In the genomic region with DNA sequence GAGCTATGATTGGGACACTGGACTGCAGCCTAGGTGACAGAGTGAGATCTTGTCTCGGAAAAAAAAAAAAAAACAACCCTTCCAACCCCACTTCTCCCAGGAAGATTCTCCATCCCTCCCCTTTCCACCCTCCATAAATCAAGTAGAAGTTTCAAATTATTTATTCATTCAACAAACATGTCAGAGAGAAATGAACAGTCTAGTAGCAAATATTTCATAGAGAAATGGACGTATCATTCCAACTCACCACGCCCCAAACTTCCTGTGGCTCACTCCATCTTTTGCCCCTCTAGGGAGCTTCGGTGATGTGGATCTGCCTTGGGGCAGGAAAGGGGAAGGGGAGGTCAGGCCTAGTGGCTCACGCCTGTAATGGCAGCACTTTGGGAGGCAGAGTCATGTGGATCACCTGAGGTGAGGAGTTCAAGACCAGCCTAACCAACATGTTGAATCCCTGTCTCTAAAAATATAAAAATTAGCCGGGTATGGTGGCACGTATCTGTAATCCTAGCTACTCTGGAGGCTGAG, we compare ENCODE assay signal across 9 cellular contexts. TPM values are rescaled to one million over a fixed set of nuclear protein-coding genes. Genes with fewer than 3 reads are reported as not detected.
DNase-seq lines count a peak whose midpoint lies in the region; ATAC-seq, FAIRE-seq and TF ChIP-seq lines count a peak whose summit lies in the region.
"Had no signal": no experiment of that assay in that cellular context is flagged by ENCODE, and none has a peak within 500 bp of the region (broad histone marks: within the 10 kb centered on the region; RNA-seq: fewer than 3 reads in every experiment).

No MANE protein-coding gene starts in this region.

- peak overlapping the region; percentile 68 for H2AFZ ChIP-seq in keratinocyte (ENCODE audit: control insufficient read depth, low read length)

- no peaks in the 10 kb centered on the region for H3K27me3 ChIP-seq in keratinocyte (ENCODE audit: control insufficient read depth, extremely low read depth, insufficient read depth, low read length)
- H3K27me3 ChIP-seq in testis: no peaks in the 10 kb centered on the region

- H3K4me1 ChIP-seq in keratinocyte (ENCODE audit: control insufficient read depth, extremely low read depth, insufficient read depth, low read length) (peaks cover 32% of the 10 kb centered on the region), testis (peaks cover 8% of the 10 kb centered on the region)

- H3K27ac ChIP-seq in keratinocyte (ENCODE audit: control insufficient read depth, insufficient read depth, low read length) (peak overlapping the region; percentile 40), testis (peak overlapping the region; percentile 73 to 77)

- H3K9me3 ChIP-seq in keratinocyte (ENCODE audit: control insufficient read depth, low read depth, low read length): no peaks in the 10 kb centered on the region
- no peaks in the 10 kb centered on the region for H3K9me3 ChIP-seq in testis

- peak overlapping the region; percentile 78 for H3K27ac Mint-ChIP-seq in activated CD4-positive, alpha-beta T cell treated with anti-CD3 and anti-CD28 coated beads, Interleukin-2, amount 10 ng/mL, durations not matched to agents 24 days and 14 days
- peak overlapping the region; percentile 81 for H3K27ac Mint-ChIP-seq in activated T-helper 1 cell treated with anti-CD3 and anti-CD28 coated beads, Interleukin-12 subunit alpha, Interleukin-12 subunit beta, Interleukin-2, Interleukin-4 antibody, amounts not matched to agents 30 ng/mL and 10 ng/mL and 1 ng/mL, durations not matched to agents 14 hours and 24 hours and 36 hours

- H3K9me1 ChIP-seq in keratinocyte (ENCODE audit: control insufficient read depth, extremely low read depth, insufficient read depth, low read length): peaks cover 2% of the 10 kb centered on the region

- peak overlapping the region; percentile 79 for H3K9ac ChIP-seq in keratinocyte (ENCODE audit: control insufficient read depth, extremely low read depth, insufficient read depth, low read length)

- dilution Hi-C loops in keratinocyte (cut with MboI; ENCODE audit: extremely low pct_ligation_motif_present, low sequenced_read_pairs): no loop called here

- H3K36me3 ChIP-seq in keratinocyte (ENCODE audit: control insufficient read depth in 2 of 2, extremely low read depth in 1 of 2, insufficient read depth in 2 of 2, low read length in 2 of 2) (peaks cover 13 to 28% of the 10 kb centered on the region in 2 experiments), testis (ENCODE audit: low read depth, missing control alignments) (no peaks in the 10 kb centered on the region)

- H4K20me1 ChIP-seq in keratinocyte (ENCODE audit: control insufficient read depth, extremely low read depth, insufficient read depth, low read length): peaks cover 5% of the 10 kb centered on the region

- H3K4me3 Mint-ChIP-seq in activated CD4-positive, alpha-beta T cell treated with anti-CD3 and anti-CD28 coated beads, Interleukin-2, amount 10 ng/mL, durations not matched to agents 24 days and 14 days: peak overlapping the region; percentile 85
- peak overlapping the region; percentile 81 for H3K4me3 Mint-ChIP-seq in activated T-helper 1 cell treated with anti-CD3 and anti-CD28 coated beads, Interleukin-12 subunit alpha, Interleukin-12 subunit beta, Interleukin-2, Interleukin-4 antibody, amounts not matched to agents 30 ng/mL and 10 ng/mL and 1 ng/mL, durations not matched to agents 14 hours and 24 hours and 36 hours

- H3K36me3 Mint-ChIP-seq in activated CD4-positive, alpha-beta T cell treated with anti-CD3 and anti-CD28 coated beads, Interleukin-2, amount 10 ng/mL, durations not matched to agents 24 days and 14 days (ENCODE audit: low read depth): peaks cover 22% of the 10 kb centered on the region
- peaks cover 22% of the 10 kb centered on the region for H3K36me3 Mint-ChIP-seq in activated T-helper 1 cell treated with anti-CD3 and anti-CD28 coated beads, Interleukin-12 subunit alpha, Interleukin-12 subunit beta, Interleukin-2, Interleukin-4 antibody, amounts not matched to agents 30 ng/mL and 10 ng/mL and 1 ng/mL, durations not matched to agents 14 hours and 24 hours and 36 hours (ENCODE audit: low read depth)

- no peak for ATAC-seq in GM18498 (IDR thresholded peaks at IDR 0.05; ENCODE audit: unreplicated experiment)

- peak overlapping the region; percentile 82 for H3K4me2 ChIP-seq in keratinocyte (ENCODE audit: control insufficient read depth, extremely low read depth, insufficient read depth, low read depth, low read length)

- H3K4me3 ChIP-seq in keratinocyte (ENCODE audit: control insufficient read depth in 2 of 3, extremely low read depth in 1 of 3, insufficient read depth in 2 of 3, low read depth in 1 of 3, low read length in 3 of 3) (peak overlapping the region; percentile 63 to 91 (median 70)), testis (peak overlapping the region; percentile 86 to 98)

- FAIRE-seq in keratinocyte (lab: Jason Lieb, UNC): no peak
- FAIRE-seq: D721Med had no signal

- TF ChIP-seq POLR2A in testis (IDR thresholded peaks at IDR 0.05): no peak

- no peaks in the 10 kb centered on the region for H3K27me3 Mint-ChIP-seq in activated CD4-positive, alpha-beta T cell treated with anti-CD3 and anti-CD28 coated beads, Interleukin-2, amount 10 ng/mL, durations not matched to agents 24 days and 14 days
- H3K27me3 Mint-ChIP-seq in activated T-helper 1 cell treated with anti-CD3 and anti-CD28 coated beads, Interleukin-12 subunit alpha, Interleukin-12 subunit beta, Interleukin-2, Interleukin-4 antibody, amounts not matched to agents 30 ng/mL and 10 ng/mL and 1 ng/mL, durations not matched to agents 14 hours and 24 hours and 36 hours (ENCODE audit: insufficient read depth): no peaks in the 10 kb centered on the region

- H3K4me1 Mint-ChIP-seq in activated CD4-positive, alpha-beta T cell treated with anti-CD3 and anti-CD28 coated beads, Interleukin-2, amount 10 ng/mL, durations not matched to agents 24 days and 14 days: peaks cover 39% of the 10 kb centered on the region
- H3K4me1 Mint-ChIP-seq in activated T-helper 1 cell treated with anti-CD3 and anti-CD28 coated beads, Interleukin-12 subunit alpha, Interleukin-12 subunit beta, Interleukin-2, Interleukin-4 antibody, amounts not matched to agents 30 ng/mL and 10 ng/mL and 1 ng/mL, durations not matched to agents 14 hours and 24 hours and 36 hours (ENCODE audit: low read depth): peaks cover 56% of the 10 kb centered on the region

- intact Hi-C loops in activated CD4-positive, alpha-beta T cell treated with anti-CD3 and anti-CD28 coated beads, Interleukin-2, amount 10 ng/mL, durations not matched to agents 24 days and 14 days (cut with micrococcal nuclease): loop anchor here (2.0 kb wide), 1 partner anchor 58 kb away; a partner anchor contains a TSS
- intact Hi-C loops in activated T-helper 1 cell treated with anti-CD3 and anti-CD28 coated beads, Interleukin-12 subunit alpha, Interleukin-12 subunit beta, Interleukin-2, Interleukin-4 antibody, amounts not matched to agents 30 ng/mL and 10 ng/mL and 1 ng/mL, durations not matched to agents 14 hours and 24 hours and 36 hours (cut with micrococcal nuclease): loop anchor here (2.0 kb wide), 1 partner anchor 114 kb away; no protein-coding TSS in a partner anchor
- intact Hi-C loops in testis (cut with DNase I; ENCODE audit: low total_unique reads): no loop called here

- H3K79me2 ChIP-seq in keratinocyte (ENCODE audit: control insufficient read depth, insufficient read depth, low read length): peaks cover 2% of the 10 kb centered on the region

- no peak for DNase-seq in activated CD4-positive, alpha-beta T cell treated with anti-CD3 and anti-CD28 coated beads, Interleukin-2, amount 10 ng/mL, durations not matched to agents 24 days and 14 days
- DNase-seq in activated CD4-positive, alpha-beta T cell treated with anti-CD3 and anti-CD28 coated beads, Interleukin-2, amount 50 U/mL, for 1 hour: no peak
- no peak for DNase-seq in activated T-helper 1 cell treated with anti-CD3 and anti-CD28 coated beads, Interleukin-12 subunit alpha, Interleukin-12 subunit beta, Interleukin-2, Interleukin-4 antibody, amounts not matched to agents 30 ng/mL and 10 ng/mL and 1 ng/mL, durations not matched to agents 14 hours and 24 hours and 36 hours (ENCODE audit: low spot score)
- DNase-seq in keratinocyte (ENCODE audit: low read depth, low spot score) (no peak), testis (no peak), GM19238 (ENCODE audit: insufficient read length, low spot score) (no peak)
- no peak for DNase-seq in stimulated activated CD4-positive, alpha-beta T cell treated with anti-CD3 and anti-CD28 coated beads, Interleukin-4, amount 100 ng/mL, for 24 hours

- TF ChIP-seq CTCF in keratinocyte (optimal IDR thresholded peaks at IDR 0.05 in 1 of 3, IDR thresholded peaks at IDR 0.05 in 1 of 3, conservative IDR thresholded peaks at IDR 0.05 in 1 of 3; ENCODE audit: extremely low read depth in 1 of 3, insufficient read depth in 2 of 3, low read length in 3 of 3) (no peak), testis (IDR thresholded peaks at IDR 0.05) (no peak)

- no peaks in the 10 kb centered on the region for H3K9me3 Mint-ChIP-seq in activated CD4-positive, alpha-beta T cell treated with anti-CD3 and anti-CD28 coated beads, Interleukin-2, amount 10 ng/mL, durations not matched to agents 24 days and 14 days
- no peaks in the 10 kb centered on the region for H3K9me3 Mint-ChIP-seq in activated T-helper 1 cell treated with anti-CD3 and anti-CD28 coated beads, Interleukin-12 subunit alpha, Interleukin-12 subunit beta, Interleukin-2, Interleukin-4 antibody, amounts not matched to agents 30 ng/mL and 10 ng/mL and 1 ng/mL, durations not matched to agents 14 hours and 24 hours and 36 hours

- WGBS in testis, 2 donors: 53 to 59% methylated on average over 7 of the region's 7 CpGs

RNA-seq across cellular contexts. Expression of a gene that starts 0.6 kb away (rescaled TPM):
- total RNA-seq in activated CD4-positive, alpha-beta T cell treated with anti-CD3 and anti-CD28 coated beads, Interleukin-2, amount 10 ng/mL, durations not matched to agents 24 days and 14 days: 31.7 and 39.2 TPM in 2 replicates
- 43.9 and 44.3 TPM in 2 replicates for total RNA-seq in activated T-helper 1 cell treated with anti-CD3 and anti-CD28 coated beads, Interleukin-12 subunit alpha, Interleukin-12 subunit beta, Interleukin-2, Interleukin-4 antibody, amounts not matched to agents 30 ng/mL and 10 ng/mL and 1 ng/mL, durations not matched to agents 14 hours and 24 hours and 36 hours
- polyA plus RNA-seq in keratinocyte (3.1 to 4.7 TPM (median 4.4 TPM) in 3 replicates), testis (ENCODE audit: insufficient read depth, low read depth, low replicate concordance) (71.8 TPM)
- polyA plus RNA-seq in keratinocyte (2011; ENCODE audit: low read depth): 1.3 TPM
- polyA plus RNA-seq in keratinocyte (2011; cell fraction: cytosol; rRNA removed): 2.7 and 5.3 TPM in 2 replicates
- 26.4 and 35.9 TPM in 2 replicates for polyA plus RNA-seq in keratinocyte (2011; cell fraction: nucleus; rRNA removed)
- polyA plus RNA-seq in keratinocyte (2012; ENCODE audit: low replicate concordance): 11.9 and 13.0 TPM in 2 replicates
- polyA minus RNA-seq in keratinocyte: 4.6 to 13.4 TPM (median 9.9 TPM) in 3 replicates
- 8.4 TPM for polyA minus RNA-seq in keratinocyte (2011; cell fraction: cytosol; rRNA and poly(A)+ RNA removed)
- 6.6 and 7.8 TPM in 2 replicates for polyA minus RNA-seq in keratinocyte (2011; cell fraction: nucleus; rRNA and poly(A)+ RNA removed)
- 10 to 100 TPM; 57.5 to 78.7 TPM for total RNA-seq in testis

RNA-seq across cellular contexts. Expression of a gene that starts 9.3 kb away (rescaled TPM):
- 2.1 TPM in 2 replicates for total RNA-seq in activated CD4-positive, alpha-beta T cell treated with anti-CD3 and anti-CD28 coated beads, Interleukin-2, amount 10 ng/mL, durations not matched to agents 24 days and 14 days
- total RNA-seq in activated T-helper 1 cell treated with anti-CD3 and anti-CD28 coated beads, Interleukin-12 subunit alpha, Interleukin-12 subunit beta, Interleukin-2, Interleukin-4 antibody, amounts not matched to agents 30 ng/mL and 10 ng/mL and 1 ng/mL, durations not matched to agents 14 hours and 24 hours and 36 hours: 1.3 and 1.5 TPM in 2 replicates
- 1.5 to 2.7 TPM (median 1.5 TPM) in 3 replicates for polyA plus RNA-seq in keratinocyte
- not detected for polyA plus RNA-seq in keratinocyte (2011; ENCODE audit: low read depth)
- 1.1 TPM in 2 replicates for polyA plus RNA-seq in keratinocyte (2011; cell fraction: cytosol; rRNA removed)
- 2.4 and 2.6 TPM in 2 replicates for polyA plus RNA-seq in keratinocyte (2011; cell fraction: nucleus; rRNA removed)
- 1.0 and 1.7 TPM in 2 replicates for polyA plus RNA-seq in keratinocyte (2012; ENCODE audit: low replicate concordance)
- 1.0 to 3.6 TPM (median 1.5 TPM) in 3 replicates for polyA minus RNA-seq in keratinocyte
- 2.1 TPM for polyA minus RNA-seq in keratinocyte (2011; cell fraction: cytosol; rRNA and poly(A)+ RNA removed)
- polyA minus RNA-seq in keratinocyte (2011; cell fraction: nucleus; rRNA and poly(A)+ RNA removed): 1.2 and 1.3 TPM in 2 replicates
- total RNA-seq in testis: 10 to 100 TPM; 11.6 to 12.4 TPM
- polyA plus RNA-seq in testis (ENCODE audit: insufficient read depth, low read depth, low replicate concordance): 8.9 TPM

RNA-seq across cellular contexts. Expression of a gene that starts 10.4 kb away (rescaled TPM):
- 123 and 126 TPM in 2 replicates for total RNA-seq in activated CD4-positive, alpha-beta T cell treated with anti-CD3 and anti-CD28 coated beads, Interleukin-2, amount 10 ng/mL, durations not matched to agents 24 days and 14 days
- 119 and 133 TPM in 2 replicates for total RNA-seq in activated T-helper 1 cell treated with anti-CD3 and anti-CD28 coated beads, Interleukin-12 subunit alpha, Interleukin-12 subunit beta, Interleukin-2, Interleukin-4 antibody, amounts not matched to agents 30 ng/mL and 10 ng/mL and 1 ng/mL, durations not matched to agents 14 hours and 24 hours and 36 hours
- polyA plus RNA-seq in keratinocyte (99.2 to 151 TPM (median 115 TPM) in 3 replicates), testis (ENCODE audit: insufficient read depth, low read depth, low replicate concordance) (136 TPM)
- polyA plus RNA-seq in keratinocyte (2011; ENCODE audit: low read depth): 74.8 TPM
- polyA plus RNA-seq in keratinocyte (2011; cell fraction: cytosol; rRNA removed): 84.7 and 167 TPM in 2 replicates
- polyA plus RNA-seq in keratinocyte (2011; cell fraction: nucleus; rRNA removed): 70.4 and 74.9 TPM in 2 replicates
- 118 and 134 TPM in 2 replicates for polyA plus RNA-seq in keratinocyte (2012; ENCODE audit: low replicate concordance)
- 34.6 to 63.0 TPM (median 48.9 TPM) in 3 replicates for polyA minus RNA-seq in keratinocyte
- 46.8 TPM for polyA minus RNA-seq in keratinocyte (2011; cell fraction: cytosol; rRNA and poly(A)+ RNA removed)
- polyA minus RNA-seq in keratinocyte (2011; cell fraction: nucleus; rRNA and poly(A)+ RNA removed): 5.4 and 9.7 TPM in 2 replicates
- total RNA-seq in testis: 100 to 1,000 TPM; 144 to 179 TPM

RNA-seq across cellular contexts. Expression of a gene that starts 18.0 kb away (rescaled TPM):
- 6.3 and 7.9 TPM in 2 replicates for total RNA-seq in activated CD4-positive, alpha-beta T cell treated with anti-CD3 and anti-CD28 coated beads, Interleukin-2, amount 10 ng/mL, durations not matched to agents 24 days and 14 days
- total RNA-seq in activated T-helper 1 cell treated with anti-CD3 and anti-CD28 coated beads, Interleukin-12 subunit alpha, Interleukin-12 subunit beta, Interleukin-2, Interleukin-4 antibody, amounts not matched to agents 30 ng/mL and 10 ng/mL and 1 ng/mL, durations not matched to agents 14 hours and 24 hours and 36 hours: 3.9 and 4.8 TPM in 2 replicates
- polyA plus RNA-seq in keratinocyte (0.55 to 0.81 TPM (median 0.61 TPM) in 3 replicates), testis (ENCODE audit: insufficient read depth, low read depth, low replicate concordance) (17.7 TPM)
- polyA plus RNA-seq in keratinocyte (2011; ENCODE audit: low read depth): 0.14 TPM
- 0.07 and 0.14 TPM in 2 replicates for polyA plus RNA-seq in keratinocyte (2011; cell fraction: cytosol; rRNA removed)
- 4.2 and 5.5 TPM in 2 replicates for polyA plus RNA-seq in keratinocyte (2011; cell fraction: nucleus; rRNA removed)
- 0.48 and 0.71 TPM in 2 replicates for polyA plus RNA-seq in keratinocyte (2012; ENCODE audit: low replicate concordance)
- 1.0 to 1.5 TPM in 2 of 3 replicates, not detected in the other for polyA minus RNA-seq in keratinocyte
- polyA minus RNA-seq in keratinocyte (2011; cell fraction: cytosol; rRNA and poly(A)+ RNA removed): not detected
- 1.3 and 2.0 TPM in 2 replicates for polyA minus RNA-seq in keratinocyte (2011; cell fraction: nucleus; rRNA and poly(A)+ RNA removed)
- 10 to 100 TPM; 12.7 to 20.7 TPM for total RNA-seq in testis

RNA-seq across cellular contexts. Expression of a gene that starts 18.6 kb away (rescaled TPM):
- 23.7 TPM in 2 replicates for total RNA-seq in activated CD4-positive, alpha-beta T cell treated with anti-CD3 and anti-CD28 coated beads, Interleukin-2, amount 10 ng/mL, durations not matched to agents 24 days and 14 days
- total RNA-seq in activated T-helper 1 cell treated with anti-CD3 and anti-CD28 coated beads, Interleukin-12 subunit alpha, Interleukin-12 subunit beta, Interleukin-2, Interleukin-4 antibody, amounts not matched to agents 30 ng/mL and 10 ng/mL and 1 ng/mL, durations not matched to agents 14 hours and 24 hours and 36 hours: 25.0 and 30.6 TPM in 2 replicates
- polyA plus RNA-seq in keratinocyte: 0.10 to 0.28 TPM (median 0.15 TPM) in 3 replicates
- polyA plus RNA-seq in keratinocyte (2011; ENCODE audit: low read depth): 0.89 TPM
- polyA plus RNA-seq in keratinocyte (2011; cell fraction: cytosol; rRNA removed): 0.04 TPM in 1 of 2 replicates, not detected in the other
- 0.80 and 1.2 TPM in 2 replicates for polyA plus RNA-seq in keratinocyte (2011; cell fraction: nucleus; rRNA removed)
- 0.22 and 1.0 TPM in 2 replicates for polyA plus RNA-seq in keratinocyte (2012; ENCODE audit: low replicate concordance)
- polyA minus RNA-seq in keratinocyte: 0.03 to 0.79 TPM (median 0.38 TPM) in 3 replicates
- not detected for polyA minus RNA-seq in keratinocyte (2011; cell fraction: cytosol; rRNA and poly(A)+ RNA removed)
- polyA minus RNA-seq in keratinocyte (2011; cell fraction: nucleus; rRNA and poly(A)+ RNA removed): 0.32 and 0.54 TPM in 2 replicates
- total RNA-seq in testis: 100 to 1,000 TPM; 105 to 224 TPM
- polyA plus RNA-seq in testis (ENCODE audit: insufficient read depth, low read depth, low replicate concordance): 281 TPM
